ENCODE assay signal across 1 cellular context in the genomic region with DNA sequence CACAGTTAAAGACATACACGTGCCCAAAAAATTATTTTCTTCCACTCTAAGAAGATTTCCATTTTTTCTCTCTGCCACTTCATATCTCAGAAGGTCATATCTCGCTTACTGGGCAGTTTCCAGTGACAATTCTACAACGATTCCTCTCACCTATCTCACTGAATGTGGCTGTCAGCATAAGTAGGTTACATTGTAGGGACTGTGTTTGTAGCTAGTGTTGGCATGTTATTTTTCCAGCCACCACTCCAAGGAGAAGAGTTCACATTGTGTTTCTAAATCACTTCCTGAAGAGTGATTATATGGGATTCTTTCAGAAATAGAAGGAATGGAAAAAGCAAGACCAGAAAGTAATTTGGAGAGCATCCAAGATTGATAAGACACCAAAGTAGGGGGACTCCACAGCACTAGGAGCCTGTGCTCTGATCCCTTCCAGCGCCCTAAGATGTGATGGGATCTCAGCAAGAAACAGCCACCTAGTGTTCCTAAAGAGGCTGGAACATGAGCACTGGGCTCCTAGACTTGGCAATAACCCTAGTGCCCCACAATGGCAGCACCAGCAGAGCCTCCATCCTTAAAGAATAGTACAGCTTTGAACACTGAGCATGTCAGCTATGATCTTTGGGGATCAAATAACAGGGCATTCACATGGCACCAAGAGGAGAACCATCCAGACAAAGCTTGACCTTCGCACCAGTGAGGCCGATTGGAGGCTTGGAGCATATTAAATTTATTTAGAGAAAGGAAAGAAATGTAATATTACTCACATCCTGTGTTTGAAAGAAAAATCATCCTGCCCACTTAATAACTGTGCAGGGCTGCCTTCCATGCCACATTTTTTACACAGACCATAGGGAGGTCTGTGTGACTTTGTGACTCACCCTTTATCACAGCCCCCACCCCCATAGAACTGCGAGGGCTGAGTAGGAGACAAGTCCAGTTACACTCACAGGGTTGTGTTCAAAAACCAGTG.
TF ChIP-seq lines count a peak whose summit lies in the region.

No MANE protein-coding gene starts in this region.

TF ChIP-seq in HepG2, 621 proteins besides CTCF, POLR2A, EP300 and RAD21 (continued from another document):
- TF ChIP-seq, protein P1, sequence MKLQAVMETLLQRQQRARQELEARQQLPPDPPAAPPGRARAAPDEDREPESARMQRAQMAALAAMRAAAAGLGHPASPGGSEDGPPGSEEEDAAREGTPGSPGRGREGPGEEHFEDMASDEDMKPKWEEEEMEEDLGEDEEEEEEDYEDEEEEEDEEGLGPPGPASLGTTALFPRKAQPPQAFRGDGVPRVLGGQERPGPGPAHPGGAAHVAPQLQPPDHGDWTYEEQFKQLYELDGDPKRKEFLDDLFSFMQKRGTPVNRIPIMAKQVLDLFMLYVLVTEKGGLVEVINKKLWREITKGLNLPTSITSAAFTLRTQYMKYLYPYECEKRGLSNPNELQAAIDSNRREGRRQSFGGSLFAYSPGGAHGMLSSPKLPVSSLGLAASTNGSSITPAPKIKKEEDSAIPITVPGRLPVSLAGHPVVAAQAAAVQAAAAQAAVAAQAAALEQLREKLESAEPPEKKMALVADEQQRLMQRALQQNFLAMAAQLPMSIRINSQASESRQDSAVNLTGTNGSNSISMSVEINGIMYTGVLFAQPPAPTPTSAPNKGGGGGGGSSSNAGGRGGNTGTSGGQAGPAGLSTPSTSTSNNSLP (IDR thresholded peaks at IDR 0.05; ENCODE audit: low read depth, low read length), result no peak
- TF ChIP-seq ZNF441 (CRISPR knock-in tag; IDR thresholded peaks at IDR 0.05; ENCODE audit: borderline replicate concordance), result no peak
- TF ChIP-seq, protein P2, sequence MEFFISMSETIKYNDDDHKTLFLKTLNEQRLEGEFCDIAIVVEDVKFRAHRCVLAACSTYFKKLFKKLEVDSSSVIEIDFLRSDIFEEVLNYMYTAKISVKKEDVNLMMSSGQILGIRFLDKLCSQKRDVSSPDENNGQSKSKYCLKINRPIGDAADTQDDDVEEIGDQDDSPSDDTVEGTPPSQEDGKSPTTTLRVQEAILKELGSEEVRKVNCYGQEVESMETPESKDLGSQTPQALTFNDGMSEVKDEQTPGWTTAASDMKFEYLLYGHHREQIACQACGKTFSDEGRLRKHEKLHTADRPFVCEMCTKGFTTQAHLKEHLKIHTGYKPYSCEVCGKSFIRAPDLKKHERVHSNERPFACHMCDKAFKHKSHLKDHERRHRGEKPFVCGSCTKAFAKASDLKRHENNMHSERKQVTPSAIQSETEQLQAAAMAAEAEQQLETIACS (CRISPR knock-in tag; IDR thresholded peaks at IDR 0.05), result no peak
- TF ChIP-seq ZNF501 (CRISPR knock-in tag; IDR thresholded peaks at IDR 0.05), result no peak
- no peak for TF ChIP-seq ZNF724P (CRISPR knock-in tag; IDR thresholded peaks at IDR 0.05; ENCODE audit: borderline replicate concordance)
- no peak for TF ChIP-seq POLR2AphosphoS5 (IDR thresholded peaks at IDR 0.05; ENCODE audit: low read depth, low read length)
